8 cellular contexts compared by ENCODE assay signal in the genomic region with DNA sequence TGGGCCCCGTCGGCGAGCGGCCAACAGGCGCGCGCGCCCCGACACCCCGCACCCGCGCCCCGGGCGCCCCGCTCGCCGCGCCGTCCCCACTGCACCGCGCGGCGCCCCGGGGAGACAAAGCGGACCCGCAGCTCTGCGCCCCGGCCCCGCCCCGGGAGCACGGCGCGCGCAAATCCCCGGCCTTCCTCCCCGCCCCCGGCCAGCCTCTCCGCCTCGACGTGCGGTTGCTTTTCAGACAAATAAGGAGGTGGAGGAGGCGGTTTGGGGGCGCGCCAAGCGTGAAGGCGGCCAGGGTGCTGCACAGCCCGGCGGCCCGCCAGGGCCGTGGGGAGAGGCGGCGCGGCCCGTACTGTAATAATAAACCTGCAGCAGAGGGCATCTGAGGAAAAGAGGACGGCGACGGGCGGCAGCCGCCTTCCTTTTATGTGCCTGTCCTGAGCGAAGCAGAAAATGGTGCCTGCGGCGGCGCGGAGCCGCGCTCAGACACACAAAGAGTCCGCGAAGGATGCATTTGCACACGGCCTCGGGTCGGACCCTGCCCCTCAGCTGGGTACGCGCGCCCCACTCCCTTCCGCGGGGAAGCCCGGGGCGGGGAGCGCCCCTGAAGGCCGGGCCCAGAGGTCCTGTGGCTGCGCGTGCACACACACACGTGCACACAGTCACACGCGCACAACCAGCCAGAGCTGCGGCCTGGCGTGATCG. TPM values are rescaled to one million over a fixed set of nuclear protein-coding genes. Genes with fewer than 3 reads are reported as not detected.
A peak's percentile ranks its signal among the peaks of the same experiment; 100 is the strongest.
DNase-seq lines count a peak whose midpoint lies in the region; ATAC-seq and TF ChIP-seq lines count a peak whose summit lies in the region.

No MANE protein-coding gene starts in this region.

- POLR2A ChIA-PET in CD4-positive, alpha-beta T cell (lab: Charles Lee) = interaction anchor here (0.6 to 1.8 kb wide), 6 partner anchors 10 to 1219 kb away, joined by 3 to 7 read pairs (median 3); no protein-coding TSS in a partner anchor

- peak; percentile 27 to 79 (median 65) for DNase-seq in CD4-positive, alpha-beta T cell
- DNase-seq in NCI-H774 (lab: John Stamatoyannopoulos, UW) = peak; percentile 88
- peak; percentile 91 for DNase-seq in activated CD8-positive, alpha-beta memory T cell treated with anti-CD3 and anti-CD28 coated beads for 24 hours
- DNase-seq in effector CD8-positive, alpha-beta T cell (lab: John Stamatoyannopoulos, UW) = peak; percentile 81
- peak; percentile 62 to 68 for DNase-seq in memory B cell (ENCODE audit: low spot score in 2 of 2)
- DNase-seq in stimulated activated CD8-positive, alpha-beta memory T cell treated with anti-CD3 and anti-CD28 coated beads, Interleukin-12 subunit alpha, Interleukin-12 subunit beta, amount 100 ng/mL, for 1 hour (ENCODE audit: low read depth) = peak; percentile 63

- no peaks in the 10 kb centered on the region for H3K9me3 ChIP-seq in CD4-positive, alpha-beta T cell (ENCODE audit: control insufficient read depth, low read length)

- H3K27me3 Mint-ChIP-seq in CD4-positive, alpha-beta T cell = no peaks in the 10 kb centered on the region
- H3K27me3 Mint-ChIP-seq in memory B cell = no peaks in the 10 kb centered on the region

- peaks cover 28% of the 10 kb centered on the region for H3K4me1 Mint-ChIP-seq in CD4-positive, alpha-beta T cell (ENCODE audit: low read depth)
- peaks cover 8% of the 10 kb centered on the region for H3K4me1 Mint-ChIP-seq in memory B cell

- H3K27ac ChIP-seq in CD4-positive, alpha-beta T cell (ENCODE audit: low read depth, low read length) = peak overlapping the region; percentile 16

- peak overlapping the region; percentile 94 for H3K4me3 Mint-ChIP-seq in CD4-positive, alpha-beta T cell
- H3K4me3 Mint-ChIP-seq in memory B cell = peak overlapping the region; percentile 91

- peaks cover 4% of the 10 kb centered on the region for H3K36me3 Mint-ChIP-seq in CD4-positive, alpha-beta T cell (ENCODE audit: low read depth)
- no peaks in the 10 kb centered on the region for H3K36me3 Mint-ChIP-seq in memory B cell

- ATAC-seq in CD4-positive, alpha-beta T cell (ENCODE audit: poor library complexity) = peak; percentile 79
- peak; percentile 77 for ATAC-seq in GM19395 (IDR thresholded peaks at IDR 0.05; ENCODE audit: unreplicated experiment)
- ATAC-seq in HG03521 (IDR thresholded peaks at IDR 0.05; ENCODE audit: unreplicated experiment) = peak; percentile 78
- ATAC-seq in memory B cell (ENCODE audit: low read depth) = peak; percentile 74

- TF ChIP-seq CTCF in CD4-positive, alpha-beta T cell (IDR thresholded peaks at IDR 0.05) = no peak

- CTCF ChIA-PET in CD4-positive, alpha-beta T cell (lab: Charles Lee) = no interaction called here

- intact Hi-C loops in CD4-positive, alpha-beta T cell (cut with DNase I, micrococcal nuclease) = loop anchor here (2.0 to 10.0 kb wide), 3 partner anchors 403 to 947 kb away; no protein-coding TSS in a partner anchor

- H3K9me3 Mint-ChIP-seq in CD4-positive, alpha-beta T cell = no peaks in the 10 kb centered on the region
- H3K9me3 Mint-ChIP-seq in memory B cell = no peaks in the 10 kb centered on the region

- peak overlapping the region; percentile 79 for H3K27ac Mint-ChIP-seq in CD4-positive, alpha-beta T cell
- H3K27ac Mint-ChIP-seq in memory B cell = peak overlapping the region; percentile 67

- no peaks in the 10 kb centered on the region for H3K27me3 ChIP-seq in CD4-positive, alpha-beta T cell (ENCODE audit: control insufficient read depth, insufficient read depth, low read length)

RNA-seq across cellular contexts. Expression of a gene that starts 0.7 kb away (rescaled TPM):
- 1 to 10 TPM; 2.3 to 2.9 TPM for total RNA-seq in CD4-positive, alpha-beta T cell

Comparison
In these comparisons a context has a peak if more than half of its experiments do, and no peak if none do; other contexts are left out.
1. Peak in every context shown above with its lines: DNase-seq, ATAC-seq and H3K27ac ChIP-seq.